Comparison of ENCODE assay signal across 8 cellular contexts in genomic region chr1:23825076-23825761, GRCh38. TPM values are rescaled to one million over a fixed set of nuclear protein-coding genes. Genes with fewer than 3 reads are reported as not detected.
A peak's percentile ranks its signal among the peaks of the same experiment; 100 is the strongest.
DNase-seq lines count a peak whose midpoint lies in the region; ATAC-seq and TF ChIP-seq lines count a peak whose summit lies in the region.

HMGCL (minus strand) TSS chr1:23825429; CDS start chr1:23825415, 14 bp downstream.

- H3K9me3 Mint-ChIP-seq in activated CD4-positive, alpha-beta memory T cell treated with anti-CD3 and anti-CD28 coated beads for 36 hours, result no peaks in the 10 kb centered on the region

- DNase-seq in AG20443 (ENCODE audit: low spot score), result peak; percentile 98
- peak; percentile 77 for DNase-seq in NCI-H82 treated with DMSO at 0.1 percent for 48 hours (lab: John Stamatoyannopoulos, UW; ENCODE audit: unreplicated experiment)
- DNase-seq in activated CD4-positive, alpha-beta memory T cell treated with anti-CD3 and anti-CD28 coated beads for 36 hours, result peak; percentile 94
- peak; percentile 86 to 93 (median 92) for DNase-seq in dorsolateral prefrontal cortex
- DNase-seq in right lobe of liver, result peak; percentile 92 to 93 (median 92)
- DNase-seq in stimulated activated CD4-positive, alpha-beta T cell treated with anti-CD3 and anti-CD28 coated beads, Interleukin-4, amount 100 ng/mL, for 24 hours, result peak; percentile 90

- no peaks in the 10 kb centered on the region for H3K9me3 ChIP-seq in right lobe of liver

- POLR2A ChIA-PET in activated CD4-positive, alpha-beta memory T cell treated with anti-CD3 and anti-CD28 coated beads for 36 hours (lab: Charles Lee), result interaction anchor here (0.6 to 2.6 kb wide), 8 partner anchors 11 to 197 kb away, joined by 3 to 14 read pairs (median 4); partner anchors contain the start of gene GALE

- TF ChIP-seq POLR2A in GM19099 (IDR thresholded peaks at IDR 0.05; ENCODE audit: extremely low read depth, insufficient read length, low read depth) (peak; percentile 94), right lobe of liver (IDR thresholded peaks at IDR 0.05) (peak; percentile 90)

- H3K27ac Mint-ChIP-seq in activated CD4-positive, alpha-beta memory T cell treated with anti-CD3 and anti-CD28 coated beads for 36 hours, result peak within 1 kb of the TSS; percentile 95

- no peaks in the 10 kb centered on the region for H3K36me3 ChIP-seq in right lobe of liver

- WGBS in right lobe of liver (ENCODE audit: insufficient coverage, low coverage, low lambda C conversion rate, missing lambda C conversion rate), result under 1% methylated on average over 17 of the region's 42 CpGs

- H3K4me3 Mint-ChIP-seq in activated CD4-positive, alpha-beta memory T cell treated with anti-CD3 and anti-CD28 coated beads for 36 hours, result peak within 1 kb of the TSS; percentile 97

- H3K27me3 ChIP-seq in dorsolateral prefrontal cortex (no peaks in the 10 kb centered on the region), right lobe of liver (no peaks in the 10 kb centered on the region)

- peaks cover 17% of the 10 kb centered on the region for H3K4me1 Mint-ChIP-seq in activated CD4-positive, alpha-beta memory T cell treated with anti-CD3 and anti-CD28 coated beads for 36 hours (ENCODE audit: low read depth)

- CTCF ChIA-PET in activated CD4-positive, alpha-beta memory T cell treated with anti-CD3 and anti-CD28 coated beads for 36 hours (lab: Charles Lee), result interaction anchor here (0.6 to 8.0 kb wide), 7 partner anchors 15 to 74 kb away, joined by 3 to 84 read pairs (median 3); no protein-coding TSS in a partner anchor

- ATAC-seq in HG03520 (IDR thresholded peaks at IDR 0.05; ENCODE audit: unreplicated experiment) (peak; percentile 76), right lobe of liver (peak; percentile 96 to 98 (median 97))

- peak within 1 kb of the TSS; percentile 66 to 100 (median 96) for H3K4me3 ChIP-seq in dorsolateral prefrontal cortex
- H3K4me3 ChIP-seq in right lobe of liver, result peak within 1 kb of the TSS; percentile 90 to 94 (median 91)

- intact Hi-C loops in activated CD4-positive, alpha-beta memory T cell treated with anti-CD3 and anti-CD28 coated beads for 36 hours (cut with micrococcal nuclease), result loop anchor here (1.0 to 5.0 kb wide), 3 partner anchors 13 to 132 kb away; partner anchors contain the start of genes FUCA1 and PNRC2
- intact Hi-C loops in dorsolateral prefrontal cortex (cut with DNase I) (loop anchor here (1.0 to 2.0 kb wide), 3 partner anchors 24 to 44 kb away; partner anchors contain the start of genes FUCA1 (in 2 of the 2) and GALE (in 2 of the 2)), right lobe of liver (cut with DNase I) (no loop called here)

- peaks cover 0 to 12% (median 0%) of the 10 kb centered on the region in 4 donors for H3K4me1 ChIP-seq in right lobe of liver

- H3K27ac ChIP-seq in dorsolateral prefrontal cortex (peak within 1 kb of the TSS; percentile 74 to 99 (median 96)), right lobe of liver (peak within 1 kb of the TSS; percentile 97 to 99 (median 98))

- TF ChIP-seq CTCF in dorsolateral prefrontal cortex (IDR thresholded peaks at IDR 0.05 in 54 of 56, conservative IDR thresholded peaks at IDR 0.05 in 2 of 56; ENCODE audit: low read depth in 1 of 56, partially characterized antibody in 56 of 56), result peak in 44 of 56 donors; percentile 0 to 56 (median 23)
- TF ChIP-seq CTCF in right lobe of liver (IDR thresholded peaks at IDR 0.05), result no peak

- no peaks in the 10 kb centered on the region for H3K27me3 Mint-ChIP-seq in activated CD4-positive, alpha-beta memory T cell treated with anti-CD3 and anti-CD28 coated beads for 36 hours

- peaks cover 3% of the 10 kb centered on the region for H3K36me3 Mint-ChIP-seq in activated CD4-positive, alpha-beta memory T cell treated with anti-CD3 and anti-CD28 coated beads for 36 hours

RNA-seq across cellular contexts. Expression of gene HMGCL, which starts in this region (rescaled TPM):
- total RNA-seq in activated CD4-positive, alpha-beta memory T cell treated with anti-CD3 and anti-CD28 coated beads for 36 hours, result 10 to 100 TPM; 34.2 to 35.3 TPM
- total RNA-seq in dorsolateral prefrontal cortex, result 10 to 100 TPM; 13.4 to 38.9 (median 24.4) TPM
- 100 to 1,000 TPM; 143 to 178 (median 160) TPM for total RNA-seq in right lobe of liver

Comparison
In these comparisons a context has a peak if more than half of its experiments do, and no peak if none do; other contexts are left out.
1. Peak in every context shown above with its lines: DNase-seq, ATAC-seq, H3K4me3 ChIP-seq and H3K27ac ChIP-seq.
2. CTCF ChIP-seq: peak in dorsolateral prefrontal cortex (44 of 56); none in right lobe of liver (0 of 4).
3. intact Hi-C loops: an anchor here in activated CD4-positive, alpha-beta memory T cell treated with anti-CD3 and anti-CD28 coated beads for 36 hours (1.0 to 5.0 kb wide) and dorsolateral prefrontal cortex (1.0 to 2.0 kb wide); none called in right lobe of liver.